1 cellular context compared by ENCODE assay signal in genomic region chr17:78977681-78977943, GRCh38.
TF ChIP-seq lines count a peak whose summit lies in the region.

No MANE protein-coding gene starts in this region.

TF ChIP-seq in IMR-90, 13 proteins besides CTCF, POLR2A, EP300 and RAD21 (continued from another document):
- TF ChIP-seq ELK1 (IDR thresholded peaks at IDR 0.05; ENCODE audit: borderline replicate concordance, low read depth, low read length) (no peak), CHD1 (IDR thresholded peaks at IDR 0.05; ENCODE audit: low read depth, low read length) (no peak), MAZ (IDR thresholded peaks at IDR 0.05; ENCODE audit: borderline replicate concordance, low read depth, low read length) (no peak), SMC3 (IDR thresholded peaks at IDR 0.05; ENCODE audit: low read depth, low read length) (no peak), RFX5 (IDR thresholded peaks at IDR 0.05; ENCODE audit: low read depth, low read length) (no peak), CEBPB (IDR thresholded peaks at IDR 0.05; ENCODE audit: low read depth, low read length) (no peak), MXI1 (IDR thresholded peaks at IDR 0.05; ENCODE audit: borderline replicate concordance, low read depth, low read length) (no peak), USF2 (IDR thresholded peaks at IDR 0.05; ENCODE audit: low read depth, low read length) (no peak), BHLHE40 (IDR thresholded peaks at IDR 0.05; ENCODE audit: low read depth, low read length) (no peak), NFE2L2 (IDR thresholded peaks at IDR 0.05; ENCODE audit: low read depth, low read length) (no peak), MAFK (IDR thresholded peaks at IDR 0.05; ENCODE audit: low read depth, low read length) (no peak)
